Comparison of ENCODE assay signal across 10 cellular contexts in genomic region chr2:39664898-39665591, GRCh38. TPM values are rescaled to one million over a fixed set of nuclear protein-coding genes. Genes with fewer than 3 reads are reported as not detected.
DNase-seq lines count a peak whose midpoint lies in the region; ATAC-seq and TF ChIP-seq lines count a peak whose summit lies in the region.
"Had no signal": no experiment of that assay in that cellular context is flagged by ENCODE, and none has a peak within 500 bp of the region (broad histone marks: within the 10 kb centered on the region; RNA-seq: fewer than 3 reads in every experiment).

No MANE protein-coding gene starts in this region.

- ATAC-seq in WTC11 (peak; percentile 62), left cardiac atrium (peak; percentile 8 to 10), HG02884 (IDR thresholded peaks at IDR 0.05; ENCODE audit: unreplicated experiment) (no peak), HG02981 (IDR thresholded peaks at IDR 0.05; ENCODE audit: unreplicated experiment) (no peak)
- ATAC-seq in activated CD8-positive, alpha-beta memory T cell treated with anti-CD3 and anti-CD28 coated beads, Interleukin-2, amount 10 ng/mL, durations not matched to agents 7 days and 5 days: no peak

- intact Hi-C loops in left cardiac atrium (cut with DNase I): no loop called here

- H3K36me3 ChIP-seq in ES-I3 (ENCODE audit: insufficient read depth, low read length): no peaks in the 10 kb centered on the region

- H3K27me3 Mint-ChIP-seq in WTC11 (ENCODE audit: low read depth): peaks cover 40% of the 10 kb centered on the region
- H3K27me3 Mint-ChIP-seq in osteocyte (ENCODE audit: unreplicated experiment): peaks cover 56% of the 10 kb centered on the region
- H3K27me3 Mint-ChIP-seq in activated CD8-positive, alpha-beta memory T cell treated with anti-CD3 and anti-CD28 coated beads, Interleukin-2, amount 10 ng/mL, durations not matched to agents 7 days and 5 days: peaks cover 76% of the 10 kb centered on the region

- DNase-seq in WTC11 (ENCODE audit: low spot score) (peak; percentile 52), left cardiac atrium (no peak), osteocyte (ENCODE audit: extremely low spot score, unreplicated experiment) (no peak), NCI-H2029 treated with DMSO at 0.1 percent for 48 hours (lab: John Stamatoyannopoulos, UW) (no peak)
- no peak for DNase-seq in activated CD8-positive, alpha-beta memory T cell treated with anti-CD3 and anti-CD28 coated beads, Interleukin-2, amount 10 ng/mL, durations not matched to agents 7 days and 5 days
- DNase-seq: NCI-H1105, PC-3 had no signal

- peak overlapping the region; percentile 74 for H3K9ac ChIP-seq in ES-I3 (ENCODE audit: low read depth, low read length)

- TF ChIP-seq CTCF in WTC11 (IDR thresholded peaks at IDR 0.05) (no peak), osteocyte (IDR thresholded peaks at IDR 0.05) (no peak)

- H3K27ac Mint-ChIP-seq in WTC11: peak overlapping the region; percentile 78
- H3K27ac Mint-ChIP-seq in osteocyte (ENCODE audit: unreplicated experiment): no peak overlapping the region
- H3K27ac Mint-ChIP-seq in activated CD8-positive, alpha-beta memory T cell treated with anti-CD3 and anti-CD28 coated beads, Interleukin-2, amount 10 ng/mL, durations not matched to agents 7 days and 5 days: no peak overlapping the region

- H3K9me3 Mint-ChIP-seq in WTC11 (no peaks in the 10 kb centered on the region), osteocyte (ENCODE audit: unreplicated experiment) (no peaks in the 10 kb centered on the region)
- H3K9me3 Mint-ChIP-seq in activated CD8-positive, alpha-beta memory T cell treated with anti-CD3 and anti-CD28 coated beads, Interleukin-2, amount 10 ng/mL, durations not matched to agents 7 days and 5 days (ENCODE audit: low read depth): no peaks in the 10 kb centered on the region

- peaks cover 17% of the 10 kb centered on the region for H3K4me1 ChIP-seq in ES-I3 (ENCODE audit: insufficient read depth, low read length)

- H3K4me3 Mint-ChIP-seq in WTC11: peak overlapping the region; percentile 87
- H3K4me3 Mint-ChIP-seq in osteocyte (ENCODE audit: unreplicated experiment): peak overlapping the region; percentile 65
- H3K4me3 Mint-ChIP-seq in activated CD8-positive, alpha-beta memory T cell treated with anti-CD3 and anti-CD28 coated beads, Interleukin-2, amount 10 ng/mL, durations not matched to agents 7 days and 5 days: no peak overlapping the region

- peaks cover 56% of the 10 kb centered on the region for H3K4me1 Mint-ChIP-seq in WTC11
- peaks cover 24% of the 10 kb centered on the region for H3K4me1 Mint-ChIP-seq in osteocyte (ENCODE audit: unreplicated experiment)
- H3K4me1 Mint-ChIP-seq in activated CD8-positive, alpha-beta memory T cell treated with anti-CD3 and anti-CD28 coated beads, Interleukin-2, amount 10 ng/mL, durations not matched to agents 7 days and 5 days: peaks cover 7% of the 10 kb centered on the region

- POLR2A ChIA-PET in WTC11 (lab: Charles Lee): no interaction called here

- CTCF ChIA-PET in WTC11 (lab: Charles Lee): interaction anchor here (0.8 to 1.9 kb wide), 2 partner anchors 64 to 71 kb away, joined by 3 to 7 read pairs; no protein-coding TSS in a partner anchor
- CTCF ChIA-PET in activated CD8-positive, alpha-beta memory T cell treated with anti-CD3 and anti-CD28 coated beads, Interleukin-2, amount 10 ng/mL, durations not matched to agents 7 days and 5 days (lab: Charles Lee): no interaction called here

- H3K9me3 ChIP-seq in ES-I3 (ENCODE audit: control insufficient read depth, insufficient read depth, low read length): no peaks in the 10 kb centered on the region; the same call in 1 of the 2 replicates

- no peaks in the 10 kb centered on the region for H3K36me3 Mint-ChIP-seq in WTC11
- H3K36me3 Mint-ChIP-seq in osteocyte (ENCODE audit: unreplicated experiment): no peaks in the 10 kb centered on the region
- no peaks in the 10 kb centered on the region for H3K36me3 Mint-ChIP-seq in activated CD8-positive, alpha-beta memory T cell treated with anti-CD3 and anti-CD28 coated beads, Interleukin-2, amount 10 ng/mL, durations not matched to agents 7 days and 5 days

TF ChIP-seq in WTC11, 78 proteins besides CTCF, POLR2A, EP300 and RAD21:
- TF ChIP-seq MAX (CRISPR knock-in tag; IDR thresholded peaks at IDR 0.05): 0 out of 2 replicates have a peak, but pooled peaks have one; percentile 41
- TF ChIP-seq CREM (CRISPR knock-in tag; IDR thresholded peaks at IDR 0.05): no peak
- TF ChIP-seq ETV6 (CRISPR knock-in tag; IDR thresholded peaks at IDR 0.05): no peak

RNA-seq across cellular contexts. Expression of gene TMEM178A, which starts 0.7 kb away (rescaled TPM):
- total RNA-seq in WTC11 (2021) (13.6 to 14.5 TPM (median 14.1 TPM) in 3 replicates), left cardiac atrium (1 to 10 TPM; 2.0 to 5.4 TPM), osteocyte (0.71 and 1.6 TPM in 2 replicates)
- not detected for total RNA-seq in activated CD8-positive, alpha-beta memory T cell treated with anti-CD3 and anti-CD28 coated beads, Interleukin-2, amount 10 ng/mL, durations not matched to agents 7 days and 5 days

Comparison
In these comparisons a context has a peak if more than half of its experiments do, and no peak if none do; other contexts are left out.
1. ATAC-seq: peak in WTC11 (single experiment) and left cardiac atrium (2 of 2); none in activated CD8-positive, alpha-beta memory T cell treated with anti-CD3 and anti-CD28 coated beads, Interleukin-2, amount 10 ng/mL, durations not matched to agents 7 days and 5 days (single experiment), HG02884 (single experiment) and HG02981 (single experiment).